Comparison of ENCODE assay signal across 9 cellular contexts in genomic region chr14:102063092-102063807, GRCh38. TPM values are rescaled to one million over a fixed set of nuclear protein-coding genes. Genes with fewer than 3 reads are reported as not detected.
A peak's percentile ranks its signal among the peaks of the same experiment; 100 is the strongest.
DNase-seq lines count a peak whose midpoint lies in the region; ATAC-seq and TF ChIP-seq lines count a peak whose summit lies in the region.
"Had no signal": no experiment of that assay in that cellular context is flagged by ENCODE, and none has a peak within 500 bp of the region (broad histone marks: within the 10 kb centered on the region; RNA-seq: fewer than 3 reads in every experiment).

No MANE protein-coding gene starts in this region.

- TF ChIP-seq POLR2A in upper lobe of left lung (IDR thresholded peaks at IDR 0.05) = no peak

- no peaks in the 10 kb centered on the region for H3K9me3 ChIP-seq in SJSA1 (replicated peaks)
- H3K9me3 ChIP-seq in parathyroid adenoma (ENCODE audit: control insufficient read depth, low read length) = no peaks in the 10 kb centered on the region
- no peaks in the 10 kb centered on the region for H3K9me3 ChIP-seq in upper lobe of left lung
- H3K9me3 ChIP-seq: BLaER1 had no signal

- peak; percentile 93 to 96 for ATAC-seq in upper lobe of left lung (ENCODE audit: low FRiP score in 2 of 2)

- peak overlapping the region; percentile 6; the same call in 1 of the 2 replicates for H3K4me3 ChIP-seq in LNCaP clone FGC (ENCODE audit: low read depth, low read length)
- no peak overlapping the region for H3K4me3 ChIP-seq in SJSA1
- no peak overlapping the region for H3K4me3 ChIP-seq in parathyroid adenoma (ENCODE audit: low read depth, low read length)
- no peak overlapping the region for H3K4me3 ChIP-seq in upper lobe of left lung
- H3K4me3 ChIP-seq: BLaER1 had no signal

- H3K4me2 ChIP-seq in parathyroid adenoma (ENCODE audit: low read length) = no peak overlapping the region
- H3K4me2 ChIP-seq: BLaER1 had no signal

- DNase-seq in NCI-H187 (lab: John Stamatoyannopoulos, UW) = peak; percentile 22 to 36
- DNase-seq in NCI-H187 treated with DMSO at 0.1 percent for 48 hours (lab: John Stamatoyannopoulos, UW) = no peak
- DNase-seq in LNCaP clone FGC (ENCODE audit: low read depth) = peak; percentile 87
- peak; percentile 29 to 81 for DNase-seq in SJSA1 (ENCODE audit: low read depth in 1 of 2, low spot score in 2 of 2)
- DNase-seq in activated gamma-delta T cell treated with anti-CD3 and anti-CD28 coated beads, Interleukin-2, amount 50 U/mL, for 16 hours (ENCODE audit: low read depth) = peak; percentile 52
- DNase-seq in germinal center (ENCODE audit: low spot score) = peak; percentile 81
- peak; percentile 87 to 99 for DNase-seq in upper lobe of left lung

- H3K27me3 ChIP-seq in SJSA1 (replicated peaks) (no peaks in the 10 kb centered on the region), parathyroid adenoma (ENCODE audit: control insufficient read depth, insufficient read depth, low read length) (no peaks in the 10 kb centered on the region), upper lobe of left lung (no peaks in the 10 kb centered on the region)
- H3K27me3 ChIP-seq: BLaER1 had no signal

- H3K36me3 ChIP-seq in SJSA1 = no peaks in the 10 kb centered on the region
- no peaks in the 10 kb centered on the region for H3K36me3 ChIP-seq in parathyroid adenoma (ENCODE audit: control insufficient read depth, insufficient read depth, low read length)
- H3K36me3 ChIP-seq in upper lobe of left lung = no peaks in the 10 kb centered on the region
- H3K36me3 ChIP-seq: BLaER1 had no signal

- no peak overlapping the region for H3K9ac ChIP-seq in parathyroid adenoma
- H3K9ac ChIP-seq: BLaER1 had no signal

- H3K4me1 ChIP-seq in SJSA1 (replicated peaks) = no peaks in the 10 kb centered on the region
- no peaks in the 10 kb centered on the region for H3K4me1 ChIP-seq in parathyroid adenoma
- peaks cover 4 to 16% (median 14%) of the 10 kb centered on the region in 4 donors for H3K4me1 ChIP-seq in upper lobe of left lung
- H3K4me1 ChIP-seq: BLaER1 had no signal

- 21 to 31% methylated on average over 26 of the region's 26 CpGs for WGBS in upper lobe of left lung, 2 donors

- H3K27ac ChIP-seq in SJSA1 = no peak overlapping the region
- no peak overlapping the region for H3K27ac ChIP-seq in parathyroid adenoma
- H3K27ac ChIP-seq in upper lobe of left lung = peak overlapping the region in 3 of 4 donors; percentile 6 to 31 (median 23)
- H3K27ac ChIP-seq: BLaER1 had no signal

- no peak for TF ChIP-seq EP300 in upper lobe of left lung (IDR thresholded peaks at IDR 0.05)

- TF ChIP-seq CTCF in LNCaP clone FGC (IDR thresholded peaks at IDR 0.05; ENCODE audit: control insufficient read depth, extremely low read depth, insufficient read depth) = peak; percentile 40
- peak; percentile 61 for TF ChIP-seq CTCF in parathyroid adenoma (IDR thresholded peaks at IDR 0.05)
- TF ChIP-seq CTCF in upper lobe of left lung (IDR thresholded peaks at IDR 0.05) = peak; percentile 9 to 65 (median 31)

- peak overlapping the region; percentile 75 for H2AFZ ChIP-seq in parathyroid adenoma

- no peaks in the 10 kb centered on the region for H3K79me2 ChIP-seq in parathyroid adenoma

RNA-seq across cellular contexts. Expression of gene HSP90AA1, which starts 23.6 kb away (rescaled TPM):
- 367 and 670 TPM in 2 replicates for total RNA-seq in SJSA1 (2014; rRNA removed; shearing (Covaris generic))
- 100 to 1,000 TPM; 147 to 509 (median 258) TPM for total RNA-seq in upper lobe of left lung

Comparison
In these comparisons a context has a peak if more than half of its experiments do, and no peak if none do; other contexts are left out.
1. H3K27ac ChIP-seq: peak in upper lobe of left lung (3 of 4); none in SJSA1 (single experiment) and parathyroid adenoma (single experiment).
2. Peak in every context shown above with its lines, with median percentiles within 50 percentile points of each other: CTCF ChIP-seq.